ENCODE assay signal across 2 cellular contexts in the genomic region with DNA sequence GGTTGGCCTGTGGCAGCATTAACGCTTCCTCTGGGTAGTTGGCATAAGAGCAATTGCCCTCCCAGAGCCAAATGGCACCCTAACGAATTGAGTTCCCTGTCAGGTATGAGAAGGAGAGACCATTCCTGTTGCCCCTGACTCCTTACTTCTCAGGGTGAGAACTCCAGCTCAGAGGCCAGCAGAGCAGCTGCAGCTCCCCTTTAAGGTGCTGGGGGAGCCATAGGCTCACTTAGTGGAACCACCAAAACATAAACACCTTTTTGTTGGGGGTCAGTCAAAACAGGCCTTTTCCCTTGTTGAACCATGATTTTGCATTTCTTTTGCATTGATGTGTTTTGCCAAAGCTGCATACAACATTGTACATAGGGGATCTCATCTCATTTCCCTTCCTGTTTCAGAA.
TF ChIP-seq lines count a peak whose summit lies in the region.

No MANE protein-coding gene starts in this region.

TF ChIP-seq in GM23338, 12 proteins besides CTCF, POLR2A, EP300 and RAD21 (continues in another document):
- TF ChIP-seq, protein P1, sequence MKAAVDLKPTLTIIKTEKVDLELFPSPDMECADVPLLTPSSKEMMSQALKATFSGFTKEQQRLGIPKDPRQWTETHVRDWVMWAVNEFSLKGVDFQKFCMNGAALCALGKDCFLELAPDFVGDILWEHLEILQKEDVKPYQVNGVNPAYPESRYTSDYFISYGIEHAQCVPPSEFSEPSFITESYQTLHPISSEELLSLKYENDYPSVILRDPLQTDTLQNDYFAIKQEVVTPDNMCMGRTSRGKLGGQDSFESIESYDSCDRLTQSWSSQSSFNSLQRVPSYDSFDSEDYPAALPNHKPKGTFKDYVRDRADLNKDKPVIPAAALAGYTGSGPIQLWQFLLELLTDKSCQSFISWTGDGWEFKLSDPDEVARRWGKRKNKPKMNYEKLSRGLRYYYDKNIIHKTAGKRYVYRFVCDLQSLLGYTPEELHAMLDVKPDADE (IDR thresholded peaks at IDR 0.05): no peak
- TF ChIP-seq, protein P2, sequence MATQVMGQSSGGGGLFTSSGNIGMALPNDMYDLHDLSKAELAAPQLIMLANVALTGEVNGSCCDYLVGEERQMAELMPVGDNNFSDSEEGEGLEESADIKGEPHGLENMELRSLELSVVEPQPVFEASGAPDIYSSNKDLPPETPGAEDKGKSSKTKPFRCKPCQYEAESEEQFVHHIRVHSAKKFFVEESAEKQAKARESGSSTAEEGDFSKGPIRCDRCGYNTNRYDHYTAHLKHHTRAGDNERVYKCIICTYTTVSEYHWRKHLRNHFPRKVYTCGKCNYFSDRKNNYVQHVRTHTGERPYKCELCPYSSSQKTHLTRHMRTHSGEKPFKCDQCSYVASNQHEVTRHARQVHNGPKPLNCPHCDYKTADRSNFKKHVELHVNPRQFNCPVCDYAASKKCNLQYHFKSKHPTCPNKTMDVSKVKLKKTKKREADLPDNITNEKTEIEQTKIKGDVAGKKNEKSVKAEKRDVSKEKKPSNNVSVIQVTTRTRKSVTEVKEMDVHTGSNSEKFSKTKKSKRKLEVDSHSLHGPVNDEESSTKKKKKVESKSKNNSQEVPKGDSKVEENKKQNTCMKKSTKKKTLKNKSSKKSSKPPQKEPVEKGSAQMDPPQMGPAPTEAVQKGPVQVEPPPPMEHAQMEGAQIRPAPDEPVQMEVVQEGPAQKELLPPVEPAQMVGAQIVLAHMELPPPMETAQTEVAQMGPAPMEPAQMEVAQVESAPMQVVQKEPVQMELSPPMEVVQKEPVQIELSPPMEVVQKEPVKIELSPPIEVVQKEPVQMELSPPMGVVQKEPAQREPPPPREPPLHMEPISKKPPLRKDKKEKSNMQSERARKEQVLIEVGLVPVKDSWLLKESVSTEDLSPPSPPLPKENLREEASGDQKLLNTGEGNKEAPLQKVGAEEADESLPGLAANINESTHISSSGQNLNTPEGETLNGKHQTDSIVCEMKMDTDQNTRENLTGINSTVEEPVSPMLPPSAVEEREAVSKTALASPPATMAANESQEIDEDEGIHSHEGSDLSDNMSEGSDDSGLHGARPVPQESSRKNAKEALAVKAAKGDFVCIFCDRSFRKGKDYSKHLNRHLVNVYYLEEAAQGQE (IDR thresholded peaks at IDR 0.05; ENCODE audit: unreplicated experiment): no peak
- no peak for TF ChIP-seq ZNF114 (CRISPR knock-in tag; IDR thresholded peaks at IDR 0.05)
- no peak for TF ChIP-seq STAT1 (IDR thresholded peaks at IDR 0.05; ENCODE audit: unreplicated experiment)
- no peak for TF ChIP-seq POLR2AphosphoS5 (IDR thresholded peaks at IDR 0.05; ENCODE audit: low read depth)
- TF ChIP-seq NANOG (IDR thresholded peaks at IDR 0.05; ENCODE audit: borderline replicate concordance): no peak
- no peak for TF ChIP-seq JUNB (IDR thresholded peaks at IDR 0.05; ENCODE audit: unreplicated experiment)
- no peak for TF ChIP-seq EZH2phosphoT487 (IDR thresholded peaks at IDR 0.05; ENCODE audit: unreplicated experiment)
- TF ChIP-seq ZNF331 (CRISPR knock-in tag; IDR thresholded peaks at IDR 0.05; ENCODE audit: low read depth): no peak
- TF ChIP-seq CREB1 (CRISPR knock-in tag; IDR thresholded peaks at IDR 0.05; ENCODE audit: low read depth): no peak

TF ChIP-seq in GM12878, 131 proteins besides CTCF, POLR2A, EP300 and RAD21 (continued from another document):
- TF ChIP-seq, protein P3, sequence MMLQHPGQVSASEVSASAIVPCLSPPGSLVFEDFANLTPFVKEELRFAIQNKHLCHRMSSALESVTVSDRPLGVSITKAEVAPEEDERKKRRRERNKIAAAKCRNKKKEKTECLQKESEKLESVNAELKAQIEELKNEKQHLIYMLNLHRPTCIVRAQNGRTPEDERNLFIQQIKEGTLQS (IDR thresholded peaks at IDR 0.05; ENCODE audit: borderline replicate concordance, extremely low read depth, low read depth, low read length): no peak
- no peak for TF ChIP-seq TCF12 (IDR thresholded peaks at IDR 0.05; ENCODE audit: low read depth, low read length)
- TF ChIP-seq DPF2 (IDR thresholded peaks at IDR 0.05): no peak
- no peak for TF ChIP-seq ZNF274 (IDR thresholded peaks at IDR 0.05; ENCODE audit: insufficient read depth, insufficient read length)
- TF ChIP-seq MTA3 (IDR thresholded peaks at IDR 0.05; ENCODE audit: borderline replicate concordance, low read length): no peak
